9 cellular contexts compared by ENCODE assay signal in genomic region chr22:30206964-30207363, GRCh38. TPM values are rescaled to one million over a fixed set of nuclear protein-coding genes. Genes with fewer than 3 reads are reported as not detected.
DNase-seq lines count a peak whose midpoint lies in the region; ATAC-seq and TF ChIP-seq lines count a peak whose summit lies in the region.
"Had no signal": no experiment of that assay in that cellular context is flagged by ENCODE, and none has a peak within 500 bp of the region (broad histone marks: within the 10 kb centered on the region; RNA-seq: fewer than 3 reads in every experiment).

No MANE protein-coding gene starts in this region.

- H3F3A ChIP-seq in smooth muscle cell (ENCODE audit: low read depth), result peaks cover 64% of the 10 kb centered on the region

- ATAC-seq in GM21723 (IDR thresholded peaks at IDR 0.05; ENCODE audit: unreplicated experiment) (no peak), HG03460 (IDR thresholded peaks at IDR 0.05; ENCODE audit: unreplicated experiment) (no peak)

- H3K4me3 ChIP-seq in hepatocyte (no peak overlapping the region), smooth muscle cell (no peak overlapping the region)

- no peaks in the 10 kb centered on the region for H4K20me1 ChIP-seq in hepatocyte (ENCODE audit: insufficient read depth, poor library complexity, severe bottlenecking)
- no peaks in the 10 kb centered on the region for H4K20me1 ChIP-seq in smooth muscle cell (ENCODE audit: low read depth)

- TF ChIP-seq CTCF in hepatocyte (IDR thresholded peaks at IDR 0.05; ENCODE audit: poor library complexity), result no peak
- no peak for TF ChIP-seq CTCF in smooth muscle cell (IDR thresholded peaks at IDR 0.05; ENCODE audit: borderline replicate concordance, insufficient read depth, poor library complexity, severe bottlenecking)

- H3K4me1 ChIP-seq in hepatocyte (ENCODE audit: insufficient read depth) (peaks cover 65% of the 10 kb centered on the region), smooth muscle cell (ENCODE audit: low read depth) (peaks cover 26% of the 10 kb centered on the region)

- H3K9me2 ChIP-seq in hepatocyte (replicated peaks; ENCODE audit: insufficient read depth), result no peaks in the 10 kb centered on the region

- peak; percentile 37 for DNase-seq in GOT3 (lab: John Stamatoyannopoulos, UW)
- DNase-seq in SW480 (ENCODE audit: low spot score), result peak; percentile 98
- DNase-seq in hepatocyte (ENCODE audit: low spot score), result peak; percentile 87
- DNase-seq in smooth muscle cell (lab: John Stamatoyannopoulos, UW; ENCODE audit: unreplicated experiment), result peak; percentile 52
- no peak for DNase-seq in AML-193 (lab: John Stamatoyannopoulos, UW)
- DNase-seq in SKM-1 treated with dmso at 0.1 percent for 144 hours (lab: John Stamatoyannopoulos, UW; ENCODE audit: unreplicated experiment), result no peak
- DNase-seq: NCI-H1436 treated with DMSO at 0.1 percent for 48 hours had no signal

- 38% methylated on average over 14 of the region's 14 CpGs for WGBS in hepatocyte (ENCODE audit: low lambda C conversion rate, missing lambda C conversion rate)
- 8% methylated on average over 14 of the region's 14 CpGs for WGBS in smooth muscle cell (ENCODE audit: low lambda C conversion rate)

- H3K27ac ChIP-seq in hepatocyte, result peak overlapping the region; percentile 96
- peak overlapping the region; percentile 99 for H3K27ac ChIP-seq in smooth muscle cell (ENCODE audit: low read depth)

- peak overlapping the region; percentile 95 for H3K9ac ChIP-seq in smooth muscle cell (ENCODE audit: low read depth)

- H3K79me2 ChIP-seq in hepatocyte (no peaks in the 10 kb centered on the region), smooth muscle cell (ENCODE audit: low read depth) (no peaks in the 10 kb centered on the region)

- no peak overlapping the region for H2AFZ ChIP-seq in hepatocyte
- no peak overlapping the region for H2AFZ ChIP-seq in smooth muscle cell (ENCODE audit: low read depth)

- H3K9me3 ChIP-seq in hepatocyte (ENCODE audit: low read depth) (no peaks in the 10 kb centered on the region), smooth muscle cell (replicated peaks; ENCODE audit: low read depth) (no peaks in the 10 kb centered on the region)

- H3K4me2 ChIP-seq in hepatocyte, result no peak overlapping the region
- peak overlapping the region; percentile 59 for H3K4me2 ChIP-seq in smooth muscle cell

- no peaks in the 10 kb centered on the region for H3K36me3 ChIP-seq in hepatocyte (replicated peaks; ENCODE audit: insufficient read depth, low read depth)
- H3K36me3 ChIP-seq in smooth muscle cell (ENCODE audit: low read depth), result no peaks in the 10 kb centered on the region

- no peaks in the 10 kb centered on the region for H3K27me3 ChIP-seq in hepatocyte
- no peaks in the 10 kb centered on the region for H3K27me3 ChIP-seq in smooth muscle cell (ENCODE audit: low read depth)

RNA-seq across cellular contexts. Expression of gene LIF, which starts 39.6 kb away (rescaled TPM):
- total RNA-seq in hepatocyte (13.4 and 21.1 TPM in 2 replicates), smooth muscle cell (29.9 and 40.6 TPM in 2 replicates)
- polyA plus RNA-seq in hepatocyte (8.2 and 14.8 TPM in 2 replicates), smooth muscle cell (28.9 and 31.2 TPM in 2 replicates)

RNA-seq across cellular contexts. Expression of gene OSM, which starts 59.7 kb away (rescaled TPM):
- 0.48 and 1.5 TPM in 2 replicates for total RNA-seq in hepatocyte
- polyA plus RNA-seq in hepatocyte, result not detected in 2 replicates
- 0.27 and 1.5 TPM in 2 replicates for total RNA-seq in smooth muscle cell
- 0.14 and 1.0 TPM in 2 replicates for polyA plus RNA-seq in smooth muscle cell

Comparison
In these comparisons a context has a peak if more than half of its experiments do, and no peak if none do; other contexts are left out.
1. DNase-seq: peak in GOT3 (single experiment), SW480 (single experiment), hepatocyte (single experiment) and smooth muscle cell (single experiment); none in AML-193 (0 of 2) and SKM-1 treated with dmso at 0.1 percent for 144 hours (single experiment).